ENCODE assay signal across 15 cellular contexts in genomic region chr15:85116066-85116465, GRCh38.
"Had no signal": no experiment of that assay in that cellular context is flagged by ENCODE, and none has a peak within 500 bp of the region (broad histone marks: within the 10 kb centered on the region; RNA-seq: fewer than 3 reads in every experiment).

No MANE protein-coding gene starts in this region.

- H3K27ac ChIP-seq: coronary artery, gastrocnemius medialis, heart left ventricle, pancreas, thyroid gland, uterus, WERI-Rb-1 had no signal

- H3K9me3 Mint-ChIP-seq: T-helper 1 cell treated with Interleukin-12 subunit alpha and Interleukin-12 subunit beta and Interleukin-4 antibody, amounts not matched to agents 30 μg/mL and 1 μg/mL, for 36 hours had no signal

- ATAC-seq: gastrocnemius medialis, left colon, pancreas, sciatic nerve had no signal

- H3K27me3 ChIP-seq: gastrocnemius medialis, heart left ventricle, pancreas, thyroid gland, uterus had no signal

- FAIRE-seq: pancreas had no signal

- H3K9me3 ChIP-seq: gastrocnemius medialis, heart left ventricle, pancreas, thyroid gland, uterus had no signal

- H3K27ac Mint-ChIP-seq: T-helper 1 cell treated with Interleukin-12 subunit alpha and Interleukin-12 subunit beta and Interleukin-4 antibody, amounts not matched to agents 30 μg/mL and 1 μg/mL, for 36 hours had no signal

- H3K36me3 ChIP-seq: uterus had no signal

- DNase-seq: activated CD4-positive, alpha-beta T cell treated with anti-CD3 and anti-CD28 coated beads, Interleukin-2, amount 50 U/mL, for 48 hours; activated gamma-delta T cell treated with Interleukin-2 at 50 U/mL for 16 hours; effector CD8-positive, alpha-beta T cell; gastrocnemius medialis; heart left ventricle; left colon; midbrain; pancreas; thyroid gland; uterus; WERI-Rb-1 had no signal

- H3K4me1 ChIP-seq: pancreas, uterus had no signal

- H3K4me3 ChIP-seq: coronary artery, gastrocnemius medialis, heart left ventricle, lung, pancreas, thyroid gland, uterus had no signal

- H3K4me3 Mint-ChIP-seq: T-helper 1 cell treated with Interleukin-12 subunit alpha and Interleukin-12 subunit beta and Interleukin-4 antibody, amounts not matched to agents 30 μg/mL and 1 μg/mL, for 36 hours had no signal
